Comparison of ENCODE assay signal across 2 cellular contexts in genomic region chr9:92393686-92394085, GRCh38.
TF ChIP-seq lines count a peak whose summit lies in the region.

No MANE protein-coding gene starts in this region.

TF ChIP-seq in liver, 16 proteins besides CTCF, POLR2A, EP300 and RAD21:
- TF ChIP-seq YY1 (IDR thresholded peaks at IDR 0.05) (peak; percentile 31), ZBTB33 (IDR thresholded peaks at IDR 0.05) (no peak), HNF4A (conservative IDR thresholded peaks at IDR 0.05) (peak in 1 of 2 donors; percentile 18), NR2F2 (IDR thresholded peaks at IDR 0.05) (no peak), RXRA (IDR thresholded peaks at IDR 0.05) (no peak)

TF ChIP-seq in HepG2, 621 proteins besides CTCF, POLR2A, EP300 and RAD21:
- no peak for TF ChIP-seq ZNF784 (CRISPR knock-in tag; IDR thresholded peaks at IDR 0.05; ENCODE audit: borderline replicate concordance)
